Comparison of ENCODE assay signal across 27 cellular contexts in genomic region chr3:9059489-9060400, GRCh38.
"Had no signal": no experiment of that assay in that cellular context is flagged by ENCODE, and none has a peak within 500 bp of the region (broad histone marks: within the 10 kb centered on the region; RNA-seq: fewer than 3 reads in every experiment).

No MANE protein-coding gene starts in this region.

- H3K4me3 ChIP-seq: MG63, Peyer's patch, SJSA1 had no signal

- H3K27ac ChIP-seq: Peyer's patch, SJSA1 had no signal

- H3K36me3 ChIP-seq: MG63, Peyer's patch, SJSA1 had no signal

- H3K27ac Mint-ChIP-seq: activated CD4-positive, alpha-beta memory T cell treated with anti-CD3 and anti-CD28 coated beads, Interleukin-2, amount 10 ng/mL, durations not matched to agents 7 days and 5 days; activated CD4-positive, alpha-beta T cell treated with anti-CD3 and anti-CD28 coated beads, Interleukin-2, amount 10 ng/mL, durations not matched to agents 7 days and 5 days; activated naive CD4-positive, alpha-beta T cell treated with anti-CD3 and anti-CD28 coated beads, Interleukin-2, amount 10 ng/mL, durations not matched to agents 7 days and 5 days; activated naive CD8-positive, alpha-beta T cell treated with anti-CD3 and anti-CD28 coated beads for 36 hours; activated T-helper 2 cell treated with anti-CD3 and anti-CD28 coated beads, Interferon-gamma antibody, Interleukin-2, Interleukin-4, amounts not matched to agents 10 μg/mL and 5 μg/mL and 100 μg/mL, durations not matched to agents 14 hours and 24 hours and 36 hours; T-helper 17 cell had no signal

- DNase-seq: activated CD4-positive, alpha-beta memory T cell treated with anti-CD3 and anti-CD28 coated beads, Interleukin-2, amount 10 ng/mL, durations not matched to agents 7 days and 5 days; activated CD4-positive, alpha-beta T cell treated with anti-CD3 and anti-CD28 coated beads, Interleukin-2, amount 10 ng/mL, durations not matched to agents 7 days and 5 days; activated CD4-positive, CD25-positive, alpha-beta regulatory T cell; activated gamma-delta T cell treated with Interleukin-2 at 50 U/mL for 16 hours; activated naive CD4-positive, alpha-beta T cell treated with anti-CD3 and anti-CD28 coated beads, Interleukin-2, amount 10 ng/mL, durations not matched to agents 7 days and 5 days; activated naive CD8-positive, alpha-beta T cell treated with anti-CD3 and anti-CD28 coated beads for 36 hours; activated T-cell treated with anti-CD3 and anti-CD28 coated beads for 4 hours; activated T-cell treated with anti-CD3 and anti-CD28 coated beads, Interleukin-2, amount 50 U/mL, for 48 hours; central memory CD4-positive, alpha-beta T cell; MG63; MV-4-11; NCI-H1092 treated with DMSO at 0.1 percent for 48 hours; NCI-H1417 treated with DMSO at 0.1 percent for 48 hours; NCI-H1694; NCI-H2029; NCI-H2107; NCI-H2171 treated with DMSO at 0.1 percent for 48 hours; NCI-H226; NCI-H510A; NCI-H69; NK-92 treated with Interleukin-12 subunit alpha and Interleukin-12 subunit beta, amount 100 ng/mL, for 24 hours; Peyer's patch; SHP77; T-helper 17 cell; T-helper 9 cell had no signal

- H3K27me3 Mint-ChIP-seq: activated CD4-positive, alpha-beta memory T cell treated with anti-CD3 and anti-CD28 coated beads, Interleukin-2, amount 10 ng/mL, durations not matched to agents 7 days and 5 days; activated CD4-positive, alpha-beta T cell treated with anti-CD3 and anti-CD28 coated beads, Interleukin-2, amount 10 ng/mL, durations not matched to agents 7 days and 5 days; activated naive CD4-positive, alpha-beta T cell treated with anti-CD3 and anti-CD28 coated beads, Interleukin-2, amount 10 ng/mL, durations not matched to agents 7 days and 5 days; activated naive CD8-positive, alpha-beta T cell treated with anti-CD3 and anti-CD28 coated beads for 36 hours had no signal

- ATAC-seq: T-helper 17 cell had no signal

- H3K9me3 ChIP-seq: MG63, Peyer's patch, SJSA1 had no signal

- H3K36me3 Mint-ChIP-seq: activated naive CD4-positive, alpha-beta T cell treated with anti-CD3 and anti-CD28 coated beads, Interleukin-2, amount 10 ng/mL, durations not matched to agents 7 days and 5 days had no signal

- H3K4me1 ChIP-seq: Peyer's patch, SJSA1 had no signal

- H3K4me1 Mint-ChIP-seq: activated CD4-positive, alpha-beta memory T cell treated with anti-CD3 and anti-CD28 coated beads, Interleukin-2, amount 10 ng/mL, durations not matched to agents 7 days and 5 days; activated CD4-positive, alpha-beta T cell treated with anti-CD3 and anti-CD28 coated beads, Interleukin-2, amount 10 ng/mL, durations not matched to agents 7 days and 5 days; activated naive CD4-positive, alpha-beta T cell treated with anti-CD3 and anti-CD28 coated beads, Interleukin-2, amount 10 ng/mL, durations not matched to agents 7 days and 5 days; activated naive CD8-positive, alpha-beta T cell treated with anti-CD3 and anti-CD28 coated beads for 36 hours; T-helper 17 cell had no signal

- H3K4me3 Mint-ChIP-seq: activated CD4-positive, alpha-beta memory T cell treated with anti-CD3 and anti-CD28 coated beads, Interleukin-2, amount 10 ng/mL, durations not matched to agents 7 days and 5 days; activated CD4-positive, alpha-beta T cell treated with anti-CD3 and anti-CD28 coated beads, Interleukin-2, amount 10 ng/mL, durations not matched to agents 7 days and 5 days; activated naive CD4-positive, alpha-beta T cell treated with anti-CD3 and anti-CD28 coated beads, Interleukin-2, amount 10 ng/mL, durations not matched to agents 7 days and 5 days; activated naive CD8-positive, alpha-beta T cell treated with anti-CD3 and anti-CD28 coated beads for 36 hours; T-helper 17 cell had no signal

- H3K27me3 ChIP-seq: MG63, Peyer's patch, SJSA1 had no signal
